ENCODE assay signal across 29 cellular contexts in genomic region chr10:69676301-69676700, GRCh38. TPM values are rescaled to one million over a fixed set of nuclear protein-coding genes. Genes with fewer than 3 reads are reported as not detected.
"Had no signal": no experiment of that assay in that cellular context is flagged by ENCODE, and none has a peak within 500 bp of the region (broad histone marks: within the 10 kb centered on the region; RNA-seq: fewer than 3 reads in every experiment).

No MANE protein-coding gene starts in this region.

- H3K9me3 ChIP-seq: neutrophil, pancreas, psoas muscle, right lobe of liver, sigmoid colon, suprapubic skin, testis, tibial artery, transverse colon, upper lobe of left lung, uterus had no signal

- DNase-seq: naive thymus-derived CD4-positive, alpha-beta T cell; natural killer cell; nucleus accumbens; pancreas; right cardiac atrium; right lobe of liver; sigmoid colon; small intestine; stimulated activated CD4-positive, alpha-beta T cell treated with anti-CD3 and anti-CD28 coated beads, Interleukin-12 subunit alpha, Interleukin-12 subunit beta, amount 100 ng/mL, for 4 hours; stimulated activated CD4-positive, alpha-beta T cell treated with anti-CD3 and anti-CD28 coated beads, Interleukin-1b, Interleukin-23, amount 100 ng/mL, for 48 hours; stimulated activated CD4-positive, alpha-beta T cell treated with anti-CD3 and anti-CD28 coated beads, Interleukin-4, amount 100 ng/mL, for 1 hour; stimulated activated CD4-positive, alpha-beta T cell treated with anti-CD3 and anti-CD28 coated beads, Interleukin-4, amount 100 ng/mL, for 4 hours; stimulated activated CD8-positive, alpha-beta memory T cell treated with anti-CD3 and anti-CD28 coated beads, Interleukin-4, amount 100 ng/mL, for 48 hours; stimulated activated naive CD4-positive, alpha-beta T cell; stimulated activated naive CD8-positive, alpha-beta T cell treated with anti-CD3 and anti-CD28 coated beads, Interleukin-15, amount 100 ng/mL, for 72 hours; stimulated activated naive CD8-positive, alpha-beta T cell treated with anti-CD3 and anti-CD28 coated beads, Interleukin-15, Interleukin-2, amounts not matched to agents 100 U/mL and 50 U/mL, for 24 hours; substantia nigra; testis; tibial artery; transverse colon; upper lobe of left lung; uterus had no signal

- FAIRE-seq: pancreas, small intestine had no signal

- H3K9ac ChIP-seq: neural progenitor cell had no signal

- H3K27me3 ChIP-seq: neural progenitor cell, pancreas, right lobe of liver, testis, transverse colon, upper lobe of left lung, uterus had no signal

- H3K4me3 ChIP-seq: neural progenitor cell, pancreas, psoas muscle, right lobe of liver, sigmoid colon, suprapubic skin, testis, tibial artery, transverse colon, upper lobe of left lung, uterus had no signal

- H3K4me2 ChIP-seq: neural progenitor cell had no signal

- ATAC-seq: naive thymus-derived CD4-positive, alpha-beta T cell; natural killer cell; pancreas; psoas muscle; right cardiac atrium; stimulated activated memory B cell treated with anti-CD40 and anti-IgM and Interleukin-4, amounts not matched to agents 10 μg/mL and 1 μg/mL and 100 μg/mL, for 72 hours; stimulated activated naive CD8-positive, alpha-beta T cell treated with anti-CD3 and anti-CD28 coated beads, Interleukin-15, amount 100 ng/mL, for 72 hours; stimulated activated naive CD8-positive, alpha-beta T cell treated with anti-CD3 and anti-CD28 coated beads, Interleukin-15, Interleukin-2, amounts not matched to agents 100 U/mL and 50 U/mL, for 24 hours had no signal

- H3K4me1 ChIP-seq: pancreas, psoas muscle, right lobe of liver, sigmoid colon, suprapubic skin, testis, tibial artery, transverse colon, upper lobe of left lung, uterus had no signal

- H2AFZ ChIP-seq: neural progenitor cell had no signal

- H3K27ac ChIP-seq: neural progenitor cell, neutrophil, pancreas, psoas muscle, right lobe of liver, sigmoid colon, suprapubic skin, testis, tibial artery, transverse colon, upper lobe of left lung, uterus had no signal

- H3K36me3 ChIP-seq: neural progenitor cell, neutrophil, pancreas, right lobe of liver, sigmoid colon, suprapubic skin, tibial artery, transverse colon, upper lobe of left lung, uterus had no signal

RNA-seq across cellular contexts. Expression of gene FAM241B, which starts 46.3 kb away (rescaled TPM):
- total RNA-seq: skeletal muscle tissue, urinary bladder had no signal
